ENCODE assay signal across 9 cellular contexts in the genomic region with DNA sequence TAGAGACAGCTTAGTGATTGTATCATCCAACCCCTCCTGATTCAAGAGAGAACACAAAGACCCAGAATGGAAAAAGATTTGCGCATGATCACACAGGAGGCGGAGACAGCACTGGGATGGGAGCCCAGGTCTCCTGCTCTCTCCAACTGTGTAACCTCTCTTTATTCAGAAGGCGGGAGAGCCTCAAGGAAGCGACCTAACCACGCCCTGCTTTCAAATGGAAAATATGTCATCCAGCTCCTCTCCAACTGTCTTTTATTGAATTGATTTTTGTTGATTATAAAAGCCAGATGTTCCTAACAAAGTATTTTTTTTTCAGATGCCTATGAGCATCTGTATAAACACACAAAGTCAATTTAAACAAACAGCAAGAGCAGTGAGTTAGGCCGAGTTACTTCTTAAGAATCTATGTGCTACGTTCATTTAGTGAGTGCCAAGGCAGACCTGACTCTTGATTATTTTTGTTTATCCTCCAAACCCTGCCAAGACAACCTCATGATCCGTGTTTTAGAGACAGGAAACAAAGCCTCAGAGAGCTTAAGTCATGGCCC.
DNase-seq lines count a peak whose midpoint lies in the region; ATAC-seq and TF ChIP-seq lines count a peak whose summit lies in the region.
"Had no signal": no experiment of that assay in that cellular context is flagged by ENCODE, and none has a peak within 500 bp of the region (broad histone marks: within the 10 kb centered on the region; RNA-seq: fewer than 3 reads in every experiment).

No MANE protein-coding gene starts in this region.

- POLR2A ChIA-PET in activated CD4-positive, alpha-beta T cell treated with anti-CD3 and anti-CD28 coated beads, Interleukin-2, amount 10 ng/mL, durations not matched to agents 7 days and 5 days (lab: Charles Lee): no interaction called here
- POLR2A ChIA-PET in activated B cell treated with CpG ODN at 0.5 μM for 24 hours (lab: Charles Lee): interaction anchor here (0.7 to 4.0 kb wide), 12 partner anchors 8 to 817 kb away, joined by 3 to 37 read pairs (median 4); a partner anchor contains a TSS

- DNase-seq in activated CD4-positive, alpha-beta T cell treated with anti-CD3 and anti-CD28 coated beads, Interleukin-2, amount 10 ng/mL, durations not matched to agents 7 days and 5 days: no peak
- no peak for DNase-seq in activated CD4-positive, alpha-beta T cell treated with anti-CD3 and anti-CD28 coated beads, Interleukin-2, amount 50 U/mL, for 48 hours
- no peak for DNase-seq in activated B cell treated with CpG ODN at 0.5 μM for 24 hours
- DNase-seq in left colon: peak in 1 of 2 donors; percentile 65
- DNase-seq in tibial nerve (ENCODE audit: low spot score in 2 of 2): peak; percentile 61 to 74

- H3K36me3 ChIP-seq in tibial nerve: no peaks in the 10 kb centered on the region

- H3K27ac ChIP-seq in tibial nerve: peak overlapping the region; percentile 62 to 88 (median 78)
- H3K27ac ChIP-seq: HL-60 had no signal

- H3K27ac Mint-ChIP-seq in activated CD4-positive, alpha-beta T cell treated with anti-CD3 and anti-CD28 coated beads, Interleukin-2, amount 10 ng/mL, durations not matched to agents 7 days and 5 days: peak overlapping the region; percentile 83
- peak overlapping the region; percentile 92 for H3K27ac Mint-ChIP-seq in activated B cell treated with CpG ODN at 0.5 μM for 24 hours

- H3K4me3 Mint-ChIP-seq in activated CD4-positive, alpha-beta T cell treated with anti-CD3 and anti-CD28 coated beads, Interleukin-2, amount 10 ng/mL, durations not matched to agents 7 days and 5 days: no peak overlapping the region
- H3K4me3 Mint-ChIP-seq in activated B cell treated with CpG ODN at 0.5 μM for 24 hours: peak overlapping the region; percentile 64

- intact Hi-C loops in activated B cell treated with CpG ODN at 0.5 μM for 24 hours (cut with micrococcal nuclease): loop anchor here (2.0 kb wide), 1 partner anchor 50 kb away; no protein-coding TSS in a partner anchor
- intact Hi-C loops in left colon (cut with DNase I, micrococcal nuclease): no loop called here

- TF ChIP-seq CTCF in activated B cell treated with CpG ODN at 0.5 μM for 24 hours (IDR thresholded peaks at IDR 0.05): no peak
- TF ChIP-seq CTCF in tibial nerve (IDR thresholded peaks at IDR 0.05): no peak

- no peak for ATAC-seq in activated B cell treated with CpG ODN at 0.5 μM for 24 hours (ENCODE audit: low read depth)
- peak; percentile 70 for ATAC-seq in left colon
- ATAC-seq in HG03139 (IDR thresholded peaks at IDR 0.05; ENCODE audit: unreplicated experiment): no peak
- no peak for ATAC-seq in GM19351 (IDR thresholded peaks at IDR 0.05; ENCODE audit: unreplicated experiment)
- ATAC-seq in GM21447 (IDR thresholded peaks at IDR 0.05; ENCODE audit: unreplicated experiment): no peak

- no peak for TF ChIP-seq POLR2A in tibial nerve (IDR thresholded peaks at IDR 0.05)

- H3K9me3 ChIP-seq in tibial nerve: no peaks in the 10 kb centered on the region

- peaks cover 52% of the 10 kb centered on the region for H3K4me1 Mint-ChIP-seq in activated CD4-positive, alpha-beta T cell treated with anti-CD3 and anti-CD28 coated beads, Interleukin-2, amount 10 ng/mL, durations not matched to agents 7 days and 5 days
- H3K4me1 Mint-ChIP-seq in activated B cell treated with CpG ODN at 0.5 μM for 24 hours: peaks cover 70% of the 10 kb centered on the region

- 41 to 42% methylated on average over 8 of the region's 8 CpGs for WGBS in tibial nerve, 2 donors

- CTCF ChIA-PET in activated CD4-positive, alpha-beta T cell treated with anti-CD3 and anti-CD28 coated beads, Interleukin-2, amount 10 ng/mL, durations not matched to agents 7 days and 5 days (lab: Charles Lee): interaction anchor here (1.0 to 2.8 kb wide), 3 partner anchors 11 to 17 kb away, joined by 3 to 10 read pairs (median 4); no protein-coding TSS in a partner anchor
- CTCF ChIA-PET in activated B cell treated with CpG ODN at 0.5 μM for 24 hours (lab: Charles Lee): interaction anchor here (0.8 to 1.4 kb wide), 4 partner anchors 9 to 51 kb away, joined by 3 to 8 read pairs (median 4); no protein-coding TSS in a partner anchor

- no peaks in the 10 kb centered on the region for H3K27me3 Mint-ChIP-seq in activated CD4-positive, alpha-beta T cell treated with anti-CD3 and anti-CD28 coated beads, Interleukin-2, amount 10 ng/mL, durations not matched to agents 7 days and 5 days
- H3K27me3 Mint-ChIP-seq in activated B cell treated with CpG ODN at 0.5 μM for 24 hours: no peaks in the 10 kb centered on the region

- no peak overlapping the region for H3K4me3 ChIP-seq in tibial nerve

- TF ChIP-seq EP300 in tibial nerve (IDR thresholded peaks at IDR 0.05): peak; percentile 12 to 61

- no peaks in the 10 kb centered on the region for H3K9me3 Mint-ChIP-seq in activated CD4-positive, alpha-beta T cell treated with anti-CD3 and anti-CD28 coated beads, Interleukin-2, amount 10 ng/mL, durations not matched to agents 7 days and 5 days
- no peaks in the 10 kb centered on the region for H3K9me3 Mint-ChIP-seq in activated B cell treated with CpG ODN at 0.5 μM for 24 hours

- H3K27me3 ChIP-seq in tibial nerve: no peaks in the 10 kb centered on the region

- no peaks in the 10 kb centered on the region for H3K36me3 Mint-ChIP-seq in activated CD4-positive, alpha-beta T cell treated with anti-CD3 and anti-CD28 coated beads, Interleukin-2, amount 10 ng/mL, durations not matched to agents 7 days and 5 days (ENCODE audit: low read depth)
- H3K36me3 Mint-ChIP-seq in activated B cell treated with CpG ODN at 0.5 μM for 24 hours (ENCODE audit: low read depth): no peaks in the 10 kb centered on the region

- peaks cover 0 to 19% (median 8%) of the 10 kb centered on the region in 4 donors for H3K4me1 ChIP-seq in tibial nerve

Comparison
In these comparisons a context has a peak if more than half of its experiments do, and no peak if none do; other contexts are left out.
1. DNase-seq: peak in tibial nerve (2 of 2); none in activated CD4-positive, alpha-beta T cell treated with anti-CD3 and anti-CD28 coated beads, Interleukin-2, amount 10 ng/mL, durations not matched to agents 7 days and 5 days (single experiment), activated CD4-positive, alpha-beta T cell treated with anti-CD3 and anti-CD28 coated beads, Interleukin-2, amount 50 U/mL, for 48 hours (0 of 2) and activated B cell treated with CpG ODN at 0.5 μM for 24 hours (single experiment).